8 cellular contexts compared by ENCODE assay signal in the genomic region with DNA sequence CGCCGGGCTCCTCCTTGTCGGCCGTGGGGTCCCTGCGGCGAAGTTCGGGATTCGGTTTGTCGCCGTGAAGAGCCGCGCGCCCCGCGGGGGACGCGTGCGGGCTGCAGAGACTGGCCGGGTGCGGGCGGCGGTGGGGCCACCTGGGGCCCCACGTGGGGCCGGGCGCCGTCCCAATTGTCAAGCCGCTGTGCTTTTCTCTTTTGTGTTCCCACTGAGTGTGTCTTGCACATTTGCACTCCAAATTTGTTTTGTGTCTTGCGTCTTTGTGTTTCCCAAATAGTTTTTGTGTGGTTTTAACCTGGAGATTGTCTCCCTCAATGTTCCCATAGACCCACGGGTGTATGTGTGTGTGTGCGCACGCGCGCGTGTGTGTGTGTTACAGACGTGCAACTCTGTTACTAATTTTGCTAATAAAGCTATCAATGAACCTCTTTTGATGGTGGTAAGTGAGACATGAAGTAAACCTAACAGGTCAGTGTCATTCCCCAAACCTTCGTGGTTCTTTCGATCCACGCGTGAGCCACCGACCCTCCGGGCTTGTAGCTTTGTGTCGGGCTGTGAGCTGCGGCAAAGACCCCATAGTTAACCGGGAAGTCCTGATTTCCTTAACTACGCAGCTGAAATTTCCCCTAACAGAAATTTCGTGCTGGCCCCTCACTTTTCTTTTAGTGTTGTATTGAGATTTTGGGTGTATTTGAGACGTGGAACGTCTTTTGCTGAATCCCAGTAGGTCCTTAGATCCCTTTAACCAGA. TPM values are rescaled to one million over a fixed set of nuclear protein-coding genes. Genes with fewer than 3 reads are reported as not detected.
A peak's percentile ranks its signal among the peaks of the same experiment; 100 is the strongest.
DNase-seq lines count a peak whose midpoint lies in the region; ATAC-seq and FAIRE-seq lines count a peak whose summit lies in the region.

No MANE protein-coding gene starts in this region.

- H3K9me3 Mint-ChIP-seq in activated CD4-positive, alpha-beta T cell treated with anti-CD3 and anti-CD28 coated beads, Interleukin-2, amount 10 ng/mL, durations not matched to agents 24 days and 14 days, result peaks cover 4% of the 10 kb centered on the region

- FAIRE-seq in HTR-8/SVneo (lab: Jason Lieb, UNC), result no peak

- peak overlapping the region; percentile 97 for H4K8ac ChIP-seq in mesendoderm (ENCODE audit: low read depth, low read length)

- intact Hi-C loops in activated CD4-positive, alpha-beta T cell treated with anti-CD3 and anti-CD28 coated beads, Interleukin-2, amount 10 ng/mL, durations not matched to agents 24 days and 14 days (cut with micrococcal nuclease), result loop anchor here (1.0 kb wide), 2 partner anchors 30 to 49 kb away; no protein-coding TSS in a partner anchor

- H3K36me3 Mint-ChIP-seq in activated CD4-positive, alpha-beta T cell treated with anti-CD3 and anti-CD28 coated beads, Interleukin-2, amount 10 ng/mL, durations not matched to agents 24 days and 14 days (ENCODE audit: low read depth), result peaks cover 12% of the 10 kb centered on the region

- H3K27ac Mint-ChIP-seq in activated CD4-positive, alpha-beta T cell treated with anti-CD3 and anti-CD28 coated beads, Interleukin-2, amount 10 ng/mL, durations not matched to agents 24 days and 14 days, result peak overlapping the region; percentile 91

- H3K4me1 ChIP-seq in mesendoderm (ENCODE audit: control insufficient read depth, low read depth, low read length), result peaks cover 3% of the 10 kb centered on the region

- H2BK15ac ChIP-seq in mesendoderm (replicated peaks; ENCODE audit: low read depth), result no peak overlapping the region

- no peaks in the 10 kb centered on the region for H3K36me3 ChIP-seq in mesendoderm (ENCODE audit: control insufficient read depth, insufficient read depth, low read length)

- H3K4me3 Mint-ChIP-seq in activated CD4-positive, alpha-beta T cell treated with anti-CD3 and anti-CD28 coated beads, Interleukin-2, amount 10 ng/mL, durations not matched to agents 24 days and 14 days, result peak overlapping the region; percentile 87

- H3K4me1 Mint-ChIP-seq in activated CD4-positive, alpha-beta T cell treated with anti-CD3 and anti-CD28 coated beads, Interleukin-2, amount 10 ng/mL, durations not matched to agents 24 days and 14 days, result peaks cover 38% of the 10 kb centered on the region

- DNase-seq in AG20443 (ENCODE audit: low spot score), result peak; percentile 70
- DNase-seq in HTR-8/SVneo (ENCODE audit: insufficient read length, low spot score), result peak; percentile 6
- DNase-seq in activated CD4-positive, alpha-beta T cell treated with anti-CD3 and anti-CD28 coated beads, Interleukin-2, amount 10 ng/mL, durations not matched to agents 24 days and 14 days, result no peak
- DNase-seq in effector CD4-positive, alpha-beta T cell, result peak; percentile 25
- peak; percentile 31 for DNase-seq in mesendoderm
- DNase-seq in stimulated activated CD8-positive, alpha-beta memory T cell treated with anti-CD3 and anti-CD28 coated beads, Interleukin-12 subunit alpha, Interleukin-12 subunit beta, amount 100 ng/mL, for 4 hours (ENCODE audit: low read depth), result peak; percentile 16
- DNase-seq in A172 (ENCODE audit: low spot score), result no peak

- peak overlapping the region; percentile 80 for H3K56ac ChIP-seq in mesendoderm (ENCODE audit: low read length)

- H3K4me2 ChIP-seq in mesendoderm (ENCODE audit: low read length), result peak overlapping the region; percentile 79

- H3K27me3 ChIP-seq in mesendoderm (ENCODE audit: insufficient read depth, low read length, poor library complexity), result no peaks in the 10 kb centered on the region

- peak overlapping the region; percentile 41 for H3K4ac ChIP-seq in mesendoderm (ENCODE audit: low read depth, low read length)

- peaks cover 11% of the 10 kb centered on the region for H3K79me1 ChIP-seq in mesendoderm (ENCODE audit: low read length)

- no peak overlapping the region for H2BK5ac ChIP-seq in mesendoderm (ENCODE audit: low read length)

- no peaks in the 10 kb centered on the region for H3K27me3 Mint-ChIP-seq in activated CD4-positive, alpha-beta T cell treated with anti-CD3 and anti-CD28 coated beads, Interleukin-2, amount 10 ng/mL, durations not matched to agents 24 days and 14 days

- peaks cover 5% of the 10 kb centered on the region for H3K79me2 ChIP-seq in mesendoderm (ENCODE audit: control insufficient read depth, insufficient read depth, low read length)

- H3K4me3 ChIP-seq in mesendoderm (ENCODE audit: low read length), result peak overlapping the region; percentile 47

- H3K9ac ChIP-seq in mesendoderm (ENCODE audit: low read length), result peak overlapping the region; percentile 67

- H2BK120ac ChIP-seq in mesendoderm (ENCODE audit: low read depth, low read length), result no peak overlapping the region

- H3K18ac ChIP-seq in mesendoderm (ENCODE audit: low read length), result peak overlapping the region; percentile 98

- no peak overlapping the region for H2AK5ac ChIP-seq in mesendoderm (ENCODE audit: low read length)

- ATAC-seq in GM19328 (IDR thresholded peaks at IDR 0.05; ENCODE audit: unreplicated experiment), result peak; percentile 27

- H4K5ac ChIP-seq in mesendoderm (ENCODE audit: low read length), result no peak overlapping the region

- H3K23ac ChIP-seq in mesendoderm (ENCODE audit: low read length), result no peak overlapping the region

- no peak overlapping the region for H3K27ac ChIP-seq in mesendoderm (ENCODE audit: low read depth, low read length)

- WGBS in mesendoderm (ENCODE audit: extremely low coverage, insufficient coverage, low lambda C conversion rate), result no CpG with 5 or more reads among the region's 48 CpGs

RNA-seq across cellular contexts. Expression of gene PRDM2, which starts 0.7 kb away (rescaled TPM):
- total RNA-seq in activated CD4-positive, alpha-beta T cell treated with anti-CD3 and anti-CD28 coated beads, Interleukin-2, amount 10 ng/mL, durations not matched to agents 24 days and 14 days, result 44.5 and 45.9 TPM in 2 replicates
- 18.0 TPM for polyA plus RNA-seq in mesendoderm (2013, experiment 1 of 2)
- 18.3 TPM for polyA plus RNA-seq in mesendoderm (2013, experiment 2 of 2)
- 2.5 and 3.6 TPM in 2 replicates for total RNA-seq in A172 (2014; rRNA removed; shearing (Covaris generic))

Comparison
In these comparisons a context has a peak if more than half of its experiments do, and no peak if none do; other contexts are left out.
1. DNase-seq: peak in AG20443 (single experiment), HTR-8/SVneo (single experiment), effector CD4-positive, alpha-beta T cell (single experiment), mesendoderm (single experiment) and stimulated activated CD8-positive, alpha-beta memory T cell treated with anti-CD3 and anti-CD28 coated beads, Interleukin-12 subunit alpha, Interleukin-12 subunit beta, amount 100 ng/mL, for 4 hours (single experiment); none in activated CD4-positive, alpha-beta T cell treated with anti-CD3 and anti-CD28 coated beads, Interleukin-2, amount 10 ng/mL, durations not matched to agents 24 days and 14 days (single experiment) and A172 (single experiment).